Comparison of ENCODE assay signal across 8 cellular contexts in the genomic region with DNA sequence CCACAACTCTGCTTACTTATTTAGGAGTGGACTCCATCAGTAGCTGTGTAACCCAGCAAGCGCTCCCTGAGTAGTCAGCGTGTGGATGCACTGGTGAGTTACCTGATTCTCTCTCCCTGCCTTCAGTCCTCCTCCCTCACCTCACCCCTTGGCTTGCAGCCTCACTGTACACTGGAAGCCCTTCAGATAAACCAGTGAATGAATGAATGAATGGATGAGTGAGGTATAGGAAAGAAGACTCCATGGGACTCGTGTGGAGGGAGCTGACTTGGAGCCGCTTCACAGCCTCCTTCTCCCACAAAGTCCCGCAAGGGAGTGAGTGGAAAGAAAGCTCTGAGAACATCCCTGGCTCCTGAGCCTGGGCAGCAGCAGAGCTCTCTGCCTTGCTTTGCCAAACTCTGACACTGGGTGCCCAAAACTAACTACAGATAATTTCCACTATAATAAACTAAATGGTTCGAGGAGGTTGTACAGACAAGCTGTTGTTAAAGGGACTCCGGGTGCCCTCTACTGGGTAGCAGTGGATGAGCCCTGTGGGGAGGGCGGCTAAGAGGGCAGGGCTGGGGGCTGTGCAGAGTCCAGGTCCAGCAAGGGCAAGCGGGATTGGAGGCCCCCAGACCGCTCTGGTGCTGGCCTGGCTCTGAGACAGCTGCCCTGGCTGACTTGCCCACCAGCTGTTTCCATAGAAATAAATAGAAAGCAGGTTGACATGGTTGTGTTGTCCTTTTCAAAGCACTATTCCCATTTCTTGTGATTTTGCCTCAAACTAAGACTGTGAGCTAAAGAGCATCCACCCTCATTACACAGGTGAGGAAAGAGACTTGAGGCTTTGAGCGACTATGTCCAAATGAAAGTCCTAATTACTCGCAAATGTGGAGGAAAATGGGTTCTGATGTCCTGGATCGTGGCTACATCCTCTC.
A peak's percentile ranks its signal among the peaks of the same experiment; 100 is the strongest.
DNase-seq lines count a peak whose midpoint lies in the region; ATAC-seq, FAIRE-seq and TF ChIP-seq lines count a peak whose summit lies in the region.

No MANE protein-coding gene starts in this region.

- ATAC-seq in GM19351 (IDR thresholded peaks at IDR 0.05; ENCODE audit: unreplicated experiment) (peak; percentile 50), pancreas (peak in 3 of 4 donors; percentile 48 to 78 (median 61)), GM18873 (IDR thresholded peaks at IDR 0.05; ENCODE audit: low FRiP score, unreplicated experiment) (no peak)

- no peak overlapping the region for H3K9ac ChIP-seq in fibroblast of lung (ENCODE audit: insufficient read depth, low read length)

- no peaks in the 10 kb centered on the region for H3K4me1 ChIP-seq in fibroblast of lung (ENCODE audit: control insufficient read depth, extremely low read depth, insufficient read depth, low read length)
- no peaks in the 10 kb centered on the region for H3K4me1 ChIP-seq in pancreas

- WGBS in pancreas, 2 donors = 52 to 54% methylated on average over 13 of the region's 13 CpGs

- TF ChIP-seq CTCF in AG09319 (IDR thresholded peaks at IDR 0.05; ENCODE audit: low read depth, low read length) (peak; percentile 79), fibroblast of lung (conservative IDR thresholded peaks at IDR 0.05 in 1 of 2, IDR thresholded peaks at IDR 0.05 in 1 of 2; ENCODE audit: low read depth in 1 of 2, low read length in 2 of 2) (peak; percentile 77), pancreas (IDR thresholded peaks at IDR 0.05) (peak in 1 of 4 donors; percentile 14), coronary artery (IDR thresholded peaks at IDR 0.05) (no peak)

- no peak overlapping the region for H3K4me3 ChIP-seq in fibroblast of lung (replicated peaks in 1 of 4; ENCODE audit: control extremely low read depth in 1 of 4, insufficient read depth in 1 of 4, low read depth in 3 of 4, low read length in 4 of 4)
- no peak overlapping the region for H3K4me3 ChIP-seq in pancreas
- H3K4me3 ChIP-seq in coronary artery = no peak overlapping the region

- H3K9me3 ChIP-seq in fibroblast of lung (ENCODE audit: control insufficient read depth, insufficient read depth, low read depth, low read length) = no peaks in the 10 kb centered on the region
- H3K9me3 ChIP-seq in pancreas = no peaks in the 10 kb centered on the region

- intact Hi-C loops in pancreas (cut with DNase I) = no loop called here

- H3K79me2 ChIP-seq in fibroblast of lung (ENCODE audit: control insufficient read depth, insufficient read depth, low read length) = no peaks in the 10 kb centered on the region

- TF ChIP-seq POLR2A in erythroblast (IDR thresholded peaks at IDR 0.05; ENCODE audit: low read length) = no peak

- H3K36me3 ChIP-seq in fibroblast of lung (ENCODE audit: control insufficient read depth, insufficient read depth, low read length) (no peaks in the 10 kb centered on the region), pancreas (no peaks in the 10 kb centered on the region)

- H4K20me1 ChIP-seq in fibroblast of lung (ENCODE audit: control insufficient read depth, extremely low read depth, insufficient read depth, low read length) = no peaks in the 10 kb centered on the region

- FAIRE-seq in pancreas (lab: Jason Lieb, UNC) = no peak

- DNase-seq in AG09319 (ENCODE audit: extremely low read depth, low read depth) (peak; percentile 7), RKO (ENCODE audit: low spot score) (peak; percentile 28), fibroblast of lung (ENCODE audit: low read depth in 2 of 2) (peak; percentile 25 to 50), pancreas (peak in 2 of 6 donors; percentile 41 to 54), coronary artery (ENCODE audit: low spot score) (no peak), erythroblast (lab: John Stamatoyannopoulos, UW) (no peak)

- H2AFZ ChIP-seq in fibroblast of lung (ENCODE audit: low read length) = no peak overlapping the region

- H3K27ac ChIP-seq in fibroblast of lung (ENCODE audit: insufficient read depth, low read length) = no peak overlapping the region
- no peak overlapping the region for H3K27ac ChIP-seq in pancreas
- no peak overlapping the region for H3K27ac ChIP-seq in coronary artery

- no peak overlapping the region for H3K4me2 ChIP-seq in fibroblast of lung (ENCODE audit: extremely low read depth, insufficient read depth, low read length)

- H3K27me3 ChIP-seq in fibroblast of lung (ENCODE audit: control insufficient read depth, insufficient read depth, low read length) (peaks cover 11% of the 10 kb centered on the region), pancreas (no peaks in the 10 kb centered on the region)

Comparison
In these comparisons a context has a peak if more than half of its experiments do, and no peak if none do; other contexts are left out.
1. DNase-seq: peak in AG09319 (single experiment), RKO (single experiment) and fibroblast of lung (2 of 2); none in coronary artery (single experiment) and erythroblast (0 of 2).